10 cellular contexts compared by ENCODE assay signal in the genomic region with DNA sequence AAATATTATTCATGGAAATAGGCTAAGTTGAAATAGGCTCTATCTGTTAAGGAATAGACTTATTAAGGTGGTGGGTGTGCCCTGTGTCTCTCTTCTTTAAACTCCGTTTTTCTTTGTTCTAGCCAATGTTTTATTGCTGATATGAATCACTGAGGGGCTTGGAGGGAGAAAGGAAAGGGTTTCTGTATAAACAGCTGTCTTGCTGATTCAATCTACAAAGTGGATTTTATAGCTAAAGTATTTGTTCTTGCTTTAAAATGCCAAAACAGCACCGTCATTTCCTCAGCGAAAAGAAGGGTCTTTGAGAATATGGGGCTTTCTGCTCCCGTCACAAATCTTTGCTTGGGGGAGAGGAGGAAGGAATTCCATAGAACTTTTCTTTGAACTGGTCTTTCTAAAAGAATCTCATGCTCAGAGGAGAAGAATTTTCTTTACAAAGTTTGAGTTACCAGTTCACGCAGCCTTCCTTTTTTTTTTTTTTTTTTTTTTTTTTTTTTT. TPM values are rescaled to one million over a fixed set of nuclear protein-coding genes. Genes with fewer than 3 reads are reported as not detected.
A peak's percentile ranks its signal among the peaks of the same experiment; 100 is the strongest.
DNase-seq lines count a peak whose midpoint lies in the region; ATAC-seq and TF ChIP-seq lines count a peak whose summit lies in the region.
"Had no signal": no experiment of that assay in that cellular context is flagged by ENCODE, and none has a peak within 500 bp of the region (broad histone marks: within the 10 kb centered on the region; RNA-seq: fewer than 3 reads in every experiment).

No MANE protein-coding gene starts in this region.

- peak overlapping the region; percentile 28 for H3K4me3 Mint-ChIP-seq in activated CD4-positive, alpha-beta T cell treated with anti-CD3 and anti-CD28 coated beads, Interleukin-2, amount 10 ng/mL, durations not matched to agents 24 days and 14 days
- no peak overlapping the region for H3K4me3 Mint-ChIP-seq in endodermal cell

- no peaks in the 10 kb centered on the region for H3K27me3 Mint-ChIP-seq in activated CD4-positive, alpha-beta T cell treated with anti-CD3 and anti-CD28 coated beads, Interleukin-2, amount 10 ng/mL, durations not matched to agents 24 days and 14 days
- no peaks in the 10 kb centered on the region for H3K27me3 Mint-ChIP-seq in endodermal cell (ENCODE audit: insufficient read depth)

- no peak for ATAC-seq in HG03095 (IDR thresholded peaks at IDR 0.05; ENCODE audit: unreplicated experiment)

- peak overlapping the region; percentile 23 for H3K9ac ChIP-seq in endodermal cell (ENCODE audit: extremely low read depth, low read length, poor library complexity, severe bottlenecking)

- peak overlapping the region; percentile 94 for H3K27ac ChIP-seq in endodermal cell (ENCODE audit: low read depth, low read length)

- intact Hi-C loops in activated CD4-positive, alpha-beta T cell treated with anti-CD3 and anti-CD28 coated beads, Interleukin-2, amount 10 ng/mL, durations not matched to agents 24 days and 14 days (cut with micrococcal nuclease) = loop anchor here (5.0 kb wide), 1 partner anchor 38 kb away; a partner anchor contains a TSS

- no peak overlapping the region for H3K27ac Mint-ChIP-seq in activated CD4-positive, alpha-beta T cell treated with anti-CD3 and anti-CD28 coated beads, Interleukin-2, amount 10 ng/mL, durations not matched to agents 24 days and 14 days
- H3K27ac Mint-ChIP-seq in endodermal cell = no peak overlapping the region

- peaks cover 45% of the 10 kb centered on the region for H3K36me3 ChIP-seq in endodermal cell (ENCODE audit: control insufficient read depth, insufficient read depth, low read length)

- WGBS in endodermal cell (ENCODE audit: insufficient coverage in 1 of 2, insufficient read length in 1 of 2), 2 experiments = 58 to 71% methylated on average over 1 to 5 of the region's 5 CpGs

- H3K4me1 ChIP-seq in endodermal cell (ENCODE audit: control insufficient read depth, insufficient read depth, low read length) = no peaks in the 10 kb centered on the region

- no peak for DNase-seq in activated CD4-positive, alpha-beta T cell treated with anti-CD3 and anti-CD28 coated beads, Interleukin-2, amount 10 ng/mL, durations not matched to agents 24 days and 14 days
- no peak for DNase-seq in activated CD4-positive, alpha-beta T cell treated with anti-CD3 and anti-CD28 coated beads for 48 hours
- DNase-seq in NCI-H748 treated with DMSO at 0.1 percent for 48 hours (lab: John Stamatoyannopoulos, UW) (peak; percentile 36), endodermal cell (no peak), skeletal muscle cell (ENCODE audit: low read depth) (peak; percentile 41), NCI-H446 (lab: John Stamatoyannopoulos, UW) (no peak), GM19238 (ENCODE audit: insufficient read length, low spot score) (no peak)
- DNase-seq: AML-193 had no signal

- peaks cover 32% of the 10 kb centered on the region for H3K4me1 Mint-ChIP-seq in activated CD4-positive, alpha-beta T cell treated with anti-CD3 and anti-CD28 coated beads, Interleukin-2, amount 10 ng/mL, durations not matched to agents 24 days and 14 days
- H3K4me1 Mint-ChIP-seq in endodermal cell = peaks cover 25% of the 10 kb centered on the region

- H3K9me3 ChIP-seq in endodermal cell (ENCODE audit: control insufficient read depth, low read length) = peaks cover 34% of the 10 kb centered on the region
- H3K9me3 ChIP-seq: MG63 had no signal

- H3K36me3 Mint-ChIP-seq in activated CD4-positive, alpha-beta T cell treated with anti-CD3 and anti-CD28 coated beads, Interleukin-2, amount 10 ng/mL, durations not matched to agents 24 days and 14 days (ENCODE audit: low read depth) = peaks cover 68% of the 10 kb centered on the region
- H3K36me3 Mint-ChIP-seq in endodermal cell (ENCODE audit: low read depth) = peaks cover 46% of the 10 kb centered on the region

- peaks cover 17% of the 10 kb centered on the region for H3K9me3 Mint-ChIP-seq in activated CD4-positive, alpha-beta T cell treated with anti-CD3 and anti-CD28 coated beads, Interleukin-2, amount 10 ng/mL, durations not matched to agents 24 days and 14 days
- peaks cover 29% of the 10 kb centered on the region for H3K9me3 Mint-ChIP-seq in endodermal cell

- no peaks in the 10 kb centered on the region for H3K27me3 ChIP-seq in endodermal cell (ENCODE audit: control insufficient read depth, insufficient read depth, low read length, poor library complexity, severe bottlenecking)
- H3K27me3 ChIP-seq: MG63 had no signal

- TF ChIP-seq CTCF in endodermal cell (conservative IDR thresholded peaks at IDR 0.05) = no peak

- H3K4me3 ChIP-seq in endodermal cell (ENCODE audit: low read length) (no peak overlapping the region), skeletal muscle cell (ENCODE audit: low read depth, low read length) (peak overlapping the region; percentile 13)
- H3K4me3 ChIP-seq: MG63 had no signal

RNA-seq across cellular contexts. Expression of a gene that starts 39.3 kb away (rescaled TPM):
- total RNA-seq in activated CD4-positive, alpha-beta T cell treated with anti-CD3 and anti-CD28 coated beads, Interleukin-2, amount 10 ng/mL, durations not matched to agents 24 days and 14 days = 171 and 172 TPM in 2 replicates
- total RNA-seq in endodermal cell = 100 to 1,000 TPM in 1 of 2 donors, 10 to 100 TPM in 1; 88.3 to 114 TPM
- 70.0 TPM for polyA plus RNA-seq in endodermal cell (2013, experiment 1 of 2)
- 63.0 TPM for polyA plus RNA-seq in endodermal cell (2013, experiment 2 of 2)

Comparison
In these comparisons a context has a peak if more than half of its experiments do, and no peak if none do; other contexts are left out.
1. DNase-seq: peak in NCI-H748 treated with DMSO at 0.1 percent for 48 hours (single experiment) and skeletal muscle cell (single experiment); none in activated CD4-positive, alpha-beta T cell treated with anti-CD3 and anti-CD28 coated beads, Interleukin-2, amount 10 ng/mL, durations not matched to agents 24 days and 14 days (single experiment), activated CD4-positive, alpha-beta T cell treated with anti-CD3 and anti-CD28 coated beads for 48 hours (single experiment), endodermal cell (single experiment), NCI-H446 (0 of 2) and GM19238 (single experiment).